In genomic region chr17:27892866-27893769, GRCh38 we compare ENCODE assay signal across 1 cellular context.
A peak's percentile ranks its signal among the peaks of the same experiment; 100 is the strongest.
TF ChIP-seq lines count a peak whose summit lies in the region.

TSS of gene LYRM9 (minus strand) at chr17:27893365. CDS start at chr17:27882694, 10,671 bp downstream.

TF ChIP-seq in HEK293, 187 proteins besides CTCF, POLR2A, EP300 and RAD21 (continued from another document):
- TF ChIP-seq ZFP3 (tag by site-specific recombination; IDR thresholded peaks at IDR 0.05; ENCODE audit: low read depth) (no peak), ZNF202 (tag by site-specific recombination; IDR thresholded peaks at IDR 0.05; ENCODE audit: borderline replicate concordance) (no peak), ZNF18 (tag by site-specific recombination; IDR thresholded peaks at IDR 0.05) (no peak), ZNF768 (tag by site-specific recombination; IDR thresholded peaks at IDR 0.05) (no peak), PATZ1 (tag by site-specific recombination; IDR thresholded peaks at IDR 0.05) (peak; percentile 84), ZNF549 (tag by site-specific recombination; IDR thresholded peaks at IDR 0.05) (no peak), ZNF48 (tag by site-specific recombination; IDR thresholded peaks at IDR 0.05) (no peak), PRDM6 (tag by site-specific recombination; IDR thresholded peaks at IDR 0.05) (no peak), ZNF394 (tag by site-specific recombination; IDR thresholded peaks at IDR 0.05; ENCODE audit: borderline replicate concordance) (no peak), ZNF174 (tag by site-specific recombination; IDR thresholded peaks at IDR 0.05) (no peak), KLF17 (tag by site-specific recombination; IDR thresholded peaks at IDR 0.05) (no peak), KLF10 (tag by site-specific recombination; IDR thresholded peaks at IDR 0.05) (0 out of 2 replicates have a peak, but pooled peaks have one; percentile 11), SP7 (tag by site-specific recombination; IDR thresholded peaks at IDR 0.05) (0 out of 2 replicates have a peak, but pooled peaks have one; percentile 14), HOXC10 (CRISPR knock-in tag; IDR thresholded peaks at IDR 0.05) (no peak), ZNF777 (tag by site-specific recombination; IDR thresholded peaks at IDR 0.05; ENCODE audit: borderline replicate concordance) (no peak), IKZF3 (tag by site-specific recombination; IDR thresholded peaks at IDR 0.05) (no peak), ZNF513 (tag by site-specific recombination; IDR thresholded peaks at IDR 0.05) (no peak; the same call in 1 of the 2 replicates), FEZF1 (tag by site-specific recombination; IDR thresholded peaks at IDR 0.05) (no peak; the same call in 1 of the 2 replicates), ZBTB48 (tag by site-specific recombination; IDR thresholded peaks at IDR 0.05) (no peak), ZNF280C (tag by site-specific recombination; IDR thresholded peaks at IDR 0.05) (no peak), ZNF843 (tag by site-specific recombination; IDR thresholded peaks at IDR 0.05) (no peak), OSR2 (tag by site-specific recombination; IDR thresholded peaks at IDR 0.05) (no peak), ELK4 (IDR thresholded peaks at IDR 0.05; ENCODE audit: borderline replicate concordance, low read depth, low read length) (no peak), ZNF449 (tag by site-specific recombination; IDR thresholded peaks at IDR 0.05) (peak; percentile 30; the same call in 1 of the 2 replicates), ZSCAN5A (tag by site-specific recombination; IDR thresholded peaks at IDR 0.05) (no peak), ZNF423 (tag by site-specific recombination; IDR thresholded peaks at IDR 0.05) (no peak), ZNF623 (tag by site-specific recombination; IDR thresholded peaks at IDR 0.05) (no peak), KLF16 (tag by site-specific recombination; IDR thresholded peaks at IDR 0.05) (0 out of 2 replicates have a peak, but pooled peaks have one; percentile 8), ZNF510 (tag by site-specific recombination; IDR thresholded peaks at IDR 0.05; ENCODE audit: insufficient replicate concordance) (no peak), SALL2 (tag by site-specific recombination; IDR thresholded peaks at IDR 0.05; ENCODE audit: borderline replicate concordance) (no peak), BCL11B (tag by site-specific recombination; IDR thresholded peaks at IDR 0.05; ENCODE audit: low read depth) (no peak), ZNF148 (tag by site-specific recombination; IDR thresholded peaks at IDR 0.05; ENCODE audit: borderline replicate concordance) (no peak), KLF8 (tag by site-specific recombination; IDR thresholded peaks at IDR 0.05) (peak; percentile 41; the same call in 1 of the 2 replicates), TCF7L2 (IDR thresholded peaks at IDR 0.05; ENCODE audit: borderline replicate concordance, low read depth, low read length) (no peak), ZNF501 (tag by site-specific recombination; IDR thresholded peaks at IDR 0.05) (no peak), BCL11A (tag by site-specific recombination; IDR thresholded peaks at IDR 0.05; ENCODE audit: low read depth) (no peak), ZNF292 (tag by site-specific recombination; IDR thresholded peaks at IDR 0.05; ENCODE audit: borderline replicate concordance, low read depth) (no peak), BCL6B (tag by site-specific recombination; IDR thresholded peaks at IDR 0.05) (no peak), ZBTB8A (tag by site-specific recombination; IDR thresholded peaks at IDR 0.05) (0 out of 2 replicates have a peak, but pooled peaks have one; percentile 16)
